Comparison of ENCODE assay signal across 17 cellular contexts in the genomic region with DNA sequence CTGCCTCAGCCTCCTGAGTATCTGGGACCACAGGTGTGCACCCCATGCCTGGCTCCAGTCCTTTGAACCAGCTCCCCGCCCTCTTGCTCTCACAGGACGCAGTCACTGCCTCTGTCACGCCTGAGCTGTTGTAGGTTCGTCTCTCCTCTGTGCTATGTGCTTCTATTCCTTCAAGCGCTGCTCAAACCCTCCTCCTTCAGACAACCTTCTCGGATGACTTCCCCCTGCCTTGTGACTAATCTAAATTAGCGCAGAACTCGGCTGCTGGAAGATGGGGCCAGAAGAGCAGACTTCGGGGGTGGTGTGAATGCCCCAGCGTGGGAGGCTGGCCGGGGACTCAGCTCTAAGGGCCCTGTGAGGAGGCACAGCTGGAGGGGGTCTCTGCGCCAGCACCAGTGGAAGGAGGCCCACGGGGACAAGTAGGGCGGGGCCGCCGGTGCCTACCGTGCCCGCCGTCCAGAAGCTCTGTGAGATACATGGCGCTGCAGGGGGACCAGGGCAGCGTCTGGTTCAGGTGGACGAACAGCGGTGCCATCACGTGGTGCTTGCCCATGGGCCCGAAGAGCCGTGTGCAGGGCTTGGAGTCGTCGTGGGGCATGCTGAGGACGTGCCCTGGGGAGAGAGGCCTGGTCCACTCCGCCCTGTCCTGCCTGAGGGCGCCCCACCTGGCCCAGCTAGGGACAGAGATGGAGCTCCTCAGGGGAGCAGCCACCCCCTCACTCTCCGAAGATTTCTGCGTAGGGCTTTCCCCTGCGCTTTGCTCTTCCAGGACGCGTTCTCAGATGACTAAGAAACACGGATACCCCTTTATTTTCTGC. TPM values are rescaled to one million over a fixed set of nuclear protein-coding genes. Genes with fewer than 3 reads are reported as not detected.
"Had no signal": no experiment of that assay in that cellular context is flagged by ENCODE, and none has a peak within 500 bp of the region (broad histone marks: within the 10 kb centered on the region; RNA-seq: fewer than 3 reads in every experiment).

No MANE protein-coding gene starts in this region.

- H3K36me3 ChIP-seq: vagina had no signal

- H3K4me3 ChIP-seq: hepatocyte, lung, vagina had no signal

- H3K9me3 ChIP-seq: vagina had no signal

- H3K27ac Mint-ChIP-seq: activated CD8-positive, alpha-beta memory T cell treated with anti-CD3 and anti-CD28 coated beads, Interleukin-2, amount 10 ng/mL, durations not matched to agents 7 days and 5 days; activated naive CD4-positive, alpha-beta T cell treated with anti-CD3 and anti-CD28 coated beads, Interleukin-2, amount 50 U/mL, for 72 hours; activated T-cell treated with anti-CD3 and anti-CD28 coated beads, Interleukin-2, amount 50 U/mL, for 24 hours; dendritic cell treated with granulocyte-macrophage colony-stimulating factor and Interleukin-4, amounts not matched to agents 40 ng/mL and 50 ng/mL, for 4 days; effector memory CD8-positive, alpha-beta T cell; progenitor cell of endocrine pancreas had no signal

- H2AFZ ChIP-seq: hepatocyte had no signal

- ATAC-seq: activated CD8-positive, alpha-beta memory T cell treated with anti-CD3 and anti-CD28 coated beads, Interleukin-2, amount 10 ng/mL, durations not matched to agents 7 days and 5 days; activated naive CD4-positive, alpha-beta T cell treated with anti-CD3 and anti-CD28 coated beads, Interleukin-2, amount 50 U/mL, for 72 hours; effector memory CD8-positive, alpha-beta T cell had no signal

- H3K9me3 Mint-ChIP-seq: activated naive CD4-positive, alpha-beta T cell treated with anti-CD3 and anti-CD28 coated beads, Interleukin-2, amount 50 U/mL, for 72 hours; activated T-cell treated with anti-CD3 and anti-CD28 coated beads, Interleukin-2, amount 50 U/mL, for 24 hours; dendritic cell treated with granulocyte-macrophage colony-stimulating factor and Interleukin-4, amounts not matched to agents 40 ng/mL and 50 ng/mL, for 4 days; effector memory CD8-positive, alpha-beta T cell had no signal

- H3K4me2 ChIP-seq: hepatocyte had no signal

- H3K4me3 Mint-ChIP-seq: activated CD8-positive, alpha-beta memory T cell treated with anti-CD3 and anti-CD28 coated beads, Interleukin-2, amount 10 ng/mL, durations not matched to agents 7 days and 5 days; activated T-cell treated with anti-CD3 and anti-CD28 coated beads, Interleukin-2, amount 50 U/mL, for 24 hours; dendritic cell treated with granulocyte-macrophage colony-stimulating factor and Interleukin-4, amounts not matched to agents 40 ng/mL and 50 ng/mL, for 4 days; effector memory CD8-positive, alpha-beta T cell had no signal

- H3K79me2 ChIP-seq: hepatocyte had no signal

- H3K4me1 Mint-ChIP-seq: activated CD8-positive, alpha-beta memory T cell treated with anti-CD3 and anti-CD28 coated beads, Interleukin-2, amount 10 ng/mL, durations not matched to agents 7 days and 5 days had no signal

- H3K27ac ChIP-seq: hepatocyte, vagina had no signal

- H3K4me1 ChIP-seq: vagina had no signal

- DNase-seq: activated CD4-positive, alpha-beta T cell treated with anti-CD3 and anti-CD28 coated beads, Interleukin-2, amount 50 U/mL, for 4 hours; activated CD8-positive, alpha-beta memory T cell treated with anti-CD3 and anti-CD28 coated beads, Interleukin-2, amount 10 ng/mL, durations not matched to agents 7 days and 5 days; activated effector memory CD4-positive, alpha-beta T cell treated with Interleukin-2 at 50 U/mL for 16 hours; activated T-cell treated with anti-CD3 and anti-CD28 coated beads, Interleukin-2, amount 50 U/mL, for 24 hours; cerebellar nuclear complex; effector memory CD8-positive, alpha-beta T cell; erythroblast; midbrain; stimulated activated CD4-positive, alpha-beta T cell treated with anti-CD3 and anti-CD28 coated beads, Interleukin-15, amount 100 ng/mL, for 24 hours; stimulated activated CD4-positive, alpha-beta T cell treated with anti-CD3 and anti-CD28 coated beads, Interleukin-4, amount 100 ng/mL, for 24 hours; T-helper 1 cell had no signal

- H3K27me3 ChIP-seq: vagina had no signal

- H3K36me3 Mint-ChIP-seq: activated CD8-positive, alpha-beta memory T cell treated with anti-CD3 and anti-CD28 coated beads, Interleukin-2, amount 10 ng/mL, durations not matched to agents 7 days and 5 days; activated naive CD4-positive, alpha-beta T cell treated with anti-CD3 and anti-CD28 coated beads, Interleukin-2, amount 50 U/mL, for 72 hours had no signal

RNA-seq across cellular contexts. Expression of gene ADAMTS8, which starts 12.5 kb away (rescaled TPM):
- total RNA-seq: activated CD8-positive, alpha-beta memory T cell treated with anti-CD3 and anti-CD28 coated beads, Interleukin-2, amount 10 ng/mL, durations not matched to agents 7 days and 5 days; activated naive CD4-positive, alpha-beta T cell treated with anti-CD3 and anti-CD28 coated beads, Interleukin-2, amount 50 U/mL, for 72 hours had no signal

RNA-seq across cellular contexts. Expression of gene ADAMTS15, which starts 32.5 kb away (rescaled TPM):
- total RNA-seq: activated CD8-positive, alpha-beta memory T cell treated with anti-CD3 and anti-CD28 coated beads, Interleukin-2, amount 10 ng/mL, durations not matched to agents 7 days and 5 days; activated naive CD4-positive, alpha-beta T cell treated with anti-CD3 and anti-CD28 coated beads, Interleukin-2, amount 50 U/mL, for 72 hours had no signal
